Comparison of ENCODE assay signal across 29 cellular contexts in genomic region chr4:152165851-152166250, GRCh38.
"Had no signal": no experiment of that assay in that cellular context is flagged by ENCODE, and none has a peak within 500 bp of the region (broad histone marks: within the 10 kb centered on the region; RNA-seq: fewer than 3 reads in every experiment).

No MANE protein-coding gene starts in this region.

- H3K36me3 Mint-ChIP-seq: activated naive CD8-positive, alpha-beta T cell treated with anti-CD3 and anti-CD28 coated beads for 36 hours; naive B cell; stimulated activated memory B cell treated with anti-CD40 and anti-IgM and Interleukin-4, amounts not matched to agents 10 μg/mL and 1 μg/mL and 100 μg/mL, for 72 hours; T-cell had no signal

- H3K9me3 Mint-ChIP-seq: activated B cell treated with CpG ODN at 0.5 μM for 24 hours; activated naive CD8-positive, alpha-beta T cell treated with anti-CD3 and anti-CD28 coated beads for 36 hours; naive B cell; nephron progenitor cell; stimulated activated memory B cell treated with anti-CD40 and anti-IgM and Interleukin-4, amounts not matched to agents 10 μg/mL and 1 μg/mL and 100 μg/mL, for 72 hours; stimulated activated naive CD8-positive, alpha-beta T cell treated with anti-CD3 and anti-CD28 coated beads, Interleukin-15, amount 100 ng/mL, for 72 hours; T-cell had no signal

- H3K36me3 ChIP-seq: adrenal gland, ascending aorta, esophagus muscularis mucosa, left ventricle myocardium inferior, ovary, prostate gland, sigmoid colon, tibial artery, upper lobe of right lung had no signal

- H3K4me1 Mint-ChIP-seq: activated B cell treated with CpG ODN at 0.5 μM for 24 hours; activated naive CD8-positive, alpha-beta T cell treated with anti-CD3 and anti-CD28 coated beads for 36 hours; naive B cell; stimulated activated memory B cell treated with anti-CD40 and anti-IgM and Interleukin-4, amounts not matched to agents 10 μg/mL and 1 μg/mL and 100 μg/mL, for 72 hours; stimulated activated naive CD8-positive, alpha-beta T cell treated with anti-CD3 and anti-CD28 coated beads, Interleukin-15, amount 100 ng/mL, for 72 hours had no signal

- H3K4me3 ChIP-seq: adrenal gland, ascending aorta, esophagus muscularis mucosa, left ventricle myocardium inferior, lung, mucosa of descending colon, ovary, prostate gland, sigmoid colon, tibial artery, upper lobe of right lung had no signal

- H3K9me3 ChIP-seq: adrenal gland, ascending aorta, esophagus muscularis mucosa, left ventricle myocardium inferior, mucosa of descending colon, ovary, prostate gland, sigmoid colon, tibial artery, upper lobe of right lung had no signal

- DNase-seq: activated B cell treated with CpG ODN at 0.5 μM for 24 hours; activated effector memory CD4-positive, alpha-beta T cell treated with Interleukin-2 at 50 U/mL for 16 hours; activated naive CD4-positive, alpha-beta T cell treated with Interleukin-2 at 50 U/mL for 16 hours; activated naive CD8-positive, alpha-beta T cell treated with anti-CD3 and anti-CD28 coated beads for 36 hours; activated T-cell treated with anti-CD3 and anti-CD28 coated beads for 4 hours; caudate nucleus; cortex of kidney; foreskin melanocyte; left ventricle myocardium inferior; mucosa of descending colon; naive B cell; ovary; sigmoid colon; small intestine; stimulated activated CD4-positive, alpha-beta T cell treated with anti-CD3 and anti-CD28 coated beads, Interleukin-1b, Interleukin-23, amount 100 ng/mL, for 48 hours; stimulated activated CD4-positive, alpha-beta T cell treated with anti-CD3 and anti-CD28 coated beads, Interleukin-4, amount 100 ng/mL, for 4 hours; stimulated activated CD8-positive, alpha-beta memory T cell treated with anti-CD3 and anti-CD28 coated beads, Interleukin-4, amount 100 ng/mL, for 48 hours; stimulated activated naive CD8-positive, alpha-beta T cell treated with anti-CD3 and anti-CD28 coated beads, Interleukin-15, amount 100 ng/mL, for 72 hours; substantia nigra; T-cell; tibial artery; upper lobe of right lung had no signal

- H3K4me1 ChIP-seq: ascending aorta, prostate gland, upper lobe of right lung had no signal

- ATAC-seq: mucosa of descending colon; stimulated activated memory B cell treated with anti-CD40 and anti-IgM and Interleukin-4, amounts not matched to agents 10 μg/mL and 1 μg/mL and 100 μg/mL, for 72 hours; stimulated activated naive CD8-positive, alpha-beta T cell treated with anti-CD3 and anti-CD28 coated beads, Interleukin-15, amount 100 ng/mL, for 72 hours; T-cell; upper lobe of right lung had no signal

- H3K27ac Mint-ChIP-seq: activated B cell treated with CpG ODN at 0.5 μM for 24 hours; activated naive CD8-positive, alpha-beta T cell treated with anti-CD3 and anti-CD28 coated beads for 36 hours; nephron progenitor cell; stimulated activated memory B cell treated with anti-CD40 and anti-IgM and Interleukin-4, amounts not matched to agents 10 μg/mL and 1 μg/mL and 100 μg/mL, for 72 hours; stimulated activated naive CD8-positive, alpha-beta T cell treated with anti-CD3 and anti-CD28 coated beads, Interleukin-15, amount 100 ng/mL, for 72 hours; T-cell had no signal

- H3K4me3 Mint-ChIP-seq: activated B cell treated with CpG ODN at 0.5 μM for 24 hours; activated naive CD8-positive, alpha-beta T cell treated with anti-CD3 and anti-CD28 coated beads for 36 hours; naive B cell; nephron progenitor cell; stimulated activated memory B cell treated with anti-CD40 and anti-IgM and Interleukin-4, amounts not matched to agents 10 μg/mL and 1 μg/mL and 100 μg/mL, for 72 hours; stimulated activated naive CD8-positive, alpha-beta T cell treated with anti-CD3 and anti-CD28 coated beads, Interleukin-15, amount 100 ng/mL, for 72 hours; T-cell had no signal

- H3K27ac ChIP-seq: adrenal gland, ascending aorta, esophagus muscularis mucosa, left ventricle myocardium inferior, ovary, prostate gland, sigmoid colon, tibial artery, upper lobe of right lung had no signal

- H3K27me3 ChIP-seq: adrenal gland, ascending aorta, esophagus muscularis mucosa, ovary, sigmoid colon, tibial artery, upper lobe of right lung had no signal

- H3K27me3 Mint-ChIP-seq: activated naive CD8-positive, alpha-beta T cell treated with anti-CD3 and anti-CD28 coated beads for 36 hours; stimulated activated naive CD8-positive, alpha-beta T cell treated with anti-CD3 and anti-CD28 coated beads, Interleukin-15, amount 100 ng/mL, for 72 hours had no signal
